ENCODE assay signal across 15 cellular contexts in genomic region chr9:3733039-3733408, GRCh38.
DNase-seq lines count a peak whose midpoint lies in the region; FAIRE-seq and TF ChIP-seq lines count a peak whose summit lies in the region.
"Had no signal": no experiment of that assay in that cellular context is flagged by ENCODE, and none has a peak within 500 bp of the region (broad histone marks: within the 10 kb centered on the region; RNA-seq: fewer than 3 reads in every experiment).

No MANE protein-coding gene starts in this region.

- FAIRE-seq in frontal cortex (lab: Jason Lieb, UNC): no peak

- no peak for TF ChIP-seq CTCF in endodermal cell (conservative IDR thresholded peaks at IDR 0.05)

- peaks cover 26% of the 10 kb centered on the region for H3K4me1 Mint-ChIP-seq in endodermal cell

- peak overlapping the region; percentile 61 for H3K27ac Mint-ChIP-seq in endodermal cell
- H3K27ac Mint-ChIP-seq: activated CD4-positive, alpha-beta memory T cell treated with anti-CD3 and anti-CD28 coated beads for 36 hours had no signal

- H3K36me3 Mint-ChIP-seq in endodermal cell (ENCODE audit: low read depth): peaks cover 4% of the 10 kb centered on the region
- H3K36me3 Mint-ChIP-seq: activated CD4-positive, alpha-beta memory T cell treated with anti-CD3 and anti-CD28 coated beads for 36 hours had no signal

- no peak overlapping the region for H3K27ac ChIP-seq in endodermal cell (ENCODE audit: low read depth, low read length)
- H3K27ac ChIP-seq: 22Rv1, colonic mucosa, epithelial cell of prostate, psoas muscle, tibial artery had no signal

- H3K4me1 ChIP-seq in endodermal cell (ENCODE audit: control insufficient read depth, insufficient read depth, low read length): peaks cover 8% of the 10 kb centered on the region
- H3K4me1 ChIP-seq: colonic mucosa, psoas muscle, tibial artery had no signal

- H3K27me3 Mint-ChIP-seq in endodermal cell (ENCODE audit: insufficient read depth): no peaks in the 10 kb centered on the region
- H3K27me3 Mint-ChIP-seq: activated CD4-positive, alpha-beta memory T cell treated with anti-CD3 and anti-CD28 coated beads for 36 hours had no signal

- 57 to 66% methylated on average over 2 to 3 of the region's 3 CpGs for WGBS in endodermal cell (ENCODE audit: insufficient coverage in 1 of 2, insufficient read length in 1 of 2), 2 experiments

- no peak overlapping the region for H3K4me3 Mint-ChIP-seq in endodermal cell

- no peak overlapping the region for H3K4me3 ChIP-seq in endodermal cell (ENCODE audit: low read length)
- H3K4me3 ChIP-seq: colonic mucosa, tibial artery had no signal

- H3K9me3 ChIP-seq in endodermal cell (ENCODE audit: control insufficient read depth, low read length): no peaks in the 10 kb centered on the region
- H3K9me3 ChIP-seq: colonic mucosa, psoas muscle, tibial artery had no signal

- DNase-seq in DMS53 (lab: John Stamatoyannopoulos, UW) (peak; percentile 5), DMS53 treated with DMSO at 0.1 percent for 48 hours (lab: John Stamatoyannopoulos, UW; ENCODE audit: unreplicated experiment) (no peak), NCI-H69 (lab: John Stamatoyannopoulos, UW) (peak; percentile 63), endodermal cell (no peak), renal cortical epithelial cell (ENCODE audit: low read depth) (peak; percentile 64), KBM-7 (no peak), frontal cortex (ENCODE audit: low spot score in 2 of 2) (no peak)
- no peak for DNase-seq in activated CD8-positive, alpha-beta memory T cell treated with anti-CD3 and anti-CD28 coated beads, Interleukin-2, amount 50 U/mL, for 4 hours
- DNase-seq: activated effector memory CD4-positive, alpha-beta T cell treated with Interleukin-2 at 50 U/mL for 16 hours; psoas muscle had no signal

- H3K9me3 Mint-ChIP-seq in endodermal cell: peaks cover 5% of the 10 kb centered on the region
- H3K9me3 Mint-ChIP-seq: activated CD4-positive, alpha-beta memory T cell treated with anti-CD3 and anti-CD28 coated beads for 36 hours had no signal

- H3K36me3 ChIP-seq in endodermal cell (ENCODE audit: control insufficient read depth, insufficient read depth, low read length): no peaks in the 10 kb centered on the region
- H3K36me3 ChIP-seq: colonic mucosa, tibial artery had no signal

- no peak overlapping the region for H3K9ac ChIP-seq in endodermal cell (ENCODE audit: extremely low read depth, low read length, poor library complexity, severe bottlenecking)

- H3K27me3 ChIP-seq in endodermal cell (ENCODE audit: control insufficient read depth, insufficient read depth, low read length, poor library complexity, severe bottlenecking): no peaks in the 10 kb centered on the region
- H3K27me3 ChIP-seq: colonic mucosa, tibial artery had no signal

- in situ Hi-C loops in KBM-7 (cut with MboI; ENCODE audit: low pct_unique_long_range_greater_than_20kb, low sequenced_read_pairs): no loop called here

Comparison
In these comparisons a context has a peak if more than half of its experiments do, and no peak if none do; other contexts are left out.
1. DNase-seq: peak in DMS53 (single experiment), NCI-H69 (single experiment) and renal cortical epithelial cell (single experiment); none in DMS53 treated with DMSO at 0.1 percent for 48 hours (single experiment), endodermal cell (single experiment), activated CD8-positive, alpha-beta memory T cell treated with anti-CD3 and anti-CD28 coated beads, Interleukin-2, amount 50 U/mL, for 4 hours (single experiment), KBM-7 (single experiment) and frontal cortex (0 of 2).